9 cellular contexts compared by ENCODE assay signal in genomic region chr14:68947802-68948201, GRCh38. TPM values are rescaled to one million over a fixed set of nuclear protein-coding genes. Genes with fewer than 3 reads are reported as not detected.
DNase-seq lines count a peak whose midpoint lies in the region; ATAC-seq and TF ChIP-seq lines count a peak whose summit lies in the region.
"Had no signal": no experiment of that assay in that cellular context is flagged by ENCODE, and none has a peak within 500 bp of the region (broad histone marks: within the 10 kb centered on the region; RNA-seq: fewer than 3 reads in every experiment).

No MANE protein-coding gene starts in this region.

- no peaks in the 10 kb centered on the region for H3K9me3 Mint-ChIP-seq in activated CD8-positive, alpha-beta memory T cell treated with anti-CD3 and anti-CD28 coated beads, Interleukin-2, amount 10 ng/mL, durations not matched to agents 7 days and 5 days (ENCODE audit: low read depth)

- peak overlapping the region; percentile 60 for H3K9ac ChIP-seq in skeletal muscle satellite cell (ENCODE audit: low read depth, low read length)

- H3K4me3 ChIP-seq in SJSA1 (no peak overlapping the region), skeletal muscle satellite cell (ENCODE audit: low read length) (no peak overlapping the region)

- H3K9me3 ChIP-seq in SJSA1 (replicated peaks) (no peaks in the 10 kb centered on the region), skeletal muscle satellite cell (replicated peaks; ENCODE audit: low read length) (no peaks in the 10 kb centered on the region)

- no peaks in the 10 kb centered on the region for H3K27me3 Mint-ChIP-seq in activated CD8-positive, alpha-beta memory T cell treated with anti-CD3 and anti-CD28 coated beads, Interleukin-2, amount 10 ng/mL, durations not matched to agents 7 days and 5 days

- peak; percentile 67 for DNase-seq in GF-D8 (lab: John Stamatoyannopoulos, UW)
- peak; percentile 49 to 72 for DNase-seq in SJSA1 (ENCODE audit: low read depth in 1 of 2, low spot score in 2 of 2)
- no peak for DNase-seq in foreskin keratinocyte
- no peak for DNase-seq in NCI-H2029 treated with DMSO at 0.1 percent for 48 hours (lab: John Stamatoyannopoulos, UW)
- DNase-seq in activated CD8-positive, alpha-beta memory T cell treated with anti-CD3 and anti-CD28 coated beads, Interleukin-2, amount 10 ng/mL, durations not matched to agents 7 days and 5 days, result no peak
- no peak for DNase-seq in stimulated activated CD4-positive, alpha-beta T cell treated with anti-CD3 and anti-CD28 coated beads, Interleukin-15, amount 100 ng/mL, for 24 hours
- DNase-seq: NCI-H1092 had no signal

- H3K27ac ChIP-seq in SJSA1 (peak overlapping the region; percentile 20), foreskin keratinocyte (no peak overlapping the region)

- peak overlapping the region; percentile 68 for H3K4me2 ChIP-seq in skeletal muscle satellite cell (ENCODE audit: low read length)

- H3K27me3 ChIP-seq in SJSA1 (replicated peaks), result no peaks in the 10 kb centered on the region
- no peaks in the 10 kb centered on the region for H3K27me3 ChIP-seq in foreskin keratinocyte
- no peaks in the 10 kb centered on the region for H3K27me3 ChIP-seq in skeletal muscle satellite cell (ENCODE audit: control insufficient read depth, insufficient read depth, low read length)

- CTCF ChIA-PET in activated CD8-positive, alpha-beta memory T cell treated with anti-CD3 and anti-CD28 coated beads, Interleukin-2, amount 10 ng/mL, durations not matched to agents 7 days and 5 days (lab: Charles Lee), result no interaction called here

- no peaks in the 10 kb centered on the region for H3K36me3 Mint-ChIP-seq in activated CD8-positive, alpha-beta memory T cell treated with anti-CD3 and anti-CD28 coated beads, Interleukin-2, amount 10 ng/mL, durations not matched to agents 7 days and 5 days

- peaks cover 97% of the 10 kb centered on the region for H3K4me1 ChIP-seq in SJSA1 (replicated peaks)
- H3K4me1 ChIP-seq in foreskin keratinocyte, result peaks cover 86% of the 10 kb centered on the region
- peaks cover 99% of the 10 kb centered on the region for H3K4me1 ChIP-seq in skeletal muscle satellite cell (ENCODE audit: control insufficient read depth, insufficient read depth, low read length)

- no peak overlapping the region for H3K27ac Mint-ChIP-seq in activated CD8-positive, alpha-beta memory T cell treated with anti-CD3 and anti-CD28 coated beads, Interleukin-2, amount 10 ng/mL, durations not matched to agents 7 days and 5 days

- peaks cover 3% of the 10 kb centered on the region for H3K4me1 Mint-ChIP-seq in activated CD8-positive, alpha-beta memory T cell treated with anti-CD3 and anti-CD28 coated beads, Interleukin-2, amount 10 ng/mL, durations not matched to agents 7 days and 5 days

- no peak for TF ChIP-seq CTCF in foreskin keratinocyte (conservative IDR thresholded peaks at IDR 0.05)

- ATAC-seq in foreskin keratinocyte (peak; percentile 1), GM21526 (IDR thresholded peaks at IDR 0.05; ENCODE audit: low FRiP score, unreplicated experiment) (no peak)
- ATAC-seq in activated CD8-positive, alpha-beta memory T cell treated with anti-CD3 and anti-CD28 coated beads, Interleukin-2, amount 10 ng/mL, durations not matched to agents 7 days and 5 days, result no peak

- H3K4me3 Mint-ChIP-seq in activated CD8-positive, alpha-beta memory T cell treated with anti-CD3 and anti-CD28 coated beads, Interleukin-2, amount 10 ng/mL, durations not matched to agents 7 days and 5 days, result no peak overlapping the region

- H3K36me3 ChIP-seq in SJSA1 (peaks cover 82% of the 10 kb centered on the region), skeletal muscle satellite cell (ENCODE audit: insufficient read depth, low read length) (peaks cover 14% of the 10 kb centered on the region)

RNA-seq across cellular contexts. Expression of gene ACTN1, which starts 31.3 kb away (rescaled TPM):
- 262 and 370 TPM in 2 replicates for total RNA-seq in SJSA1 (2014; rRNA removed; shearing (Covaris generic))
- total RNA-seq in foreskin keratinocyte, result 687 and 748 TPM in 2 replicates
- polyA plus RNA-seq in foreskin keratinocyte, result 401 and 426 TPM in 2 replicates
- 110 and 141 TPM in 2 replicates for total RNA-seq in skeletal muscle satellite cell (2012; rRNA removed)
- 10 to 100 TPM; 26.8 to 56.0 TPM for total RNA-seq in activated CD8-positive, alpha-beta memory T cell treated with anti-CD3 and anti-CD28 coated beads, Interleukin-2, amount 10 ng/mL, durations not matched to agents 7 days and 5 days

Comparison
In these comparisons a context has a peak if more than half of its experiments do, and no peak if none do; other contexts are left out.
1. DNase-seq: peak in GF-D8 (single experiment) and SJSA1 (2 of 2); none in foreskin keratinocyte (0 of 2), NCI-H2029 treated with DMSO at 0.1 percent for 48 hours (single experiment), activated CD8-positive, alpha-beta memory T cell treated with anti-CD3 and anti-CD28 coated beads, Interleukin-2, amount 10 ng/mL, durations not matched to agents 7 days and 5 days (single experiment) and stimulated activated CD4-positive, alpha-beta T cell treated with anti-CD3 and anti-CD28 coated beads, Interleukin-15, amount 100 ng/mL, for 24 hours (single experiment).